In genomic region chr3:47577583-47578118, GRCh38 we compare ENCODE assay signal across 9 cellular contexts. TPM values are rescaled to one million over a fixed set of nuclear protein-coding genes. Genes with fewer than 3 reads are reported as not detected.
DNase-seq lines count a peak whose midpoint lies in the region; FAIRE-seq lines count a peak whose summit lies in the region.
"Had no signal": no experiment of that assay in that cellular context is flagged by ENCODE, and none has a peak within 500 bp of the region (broad histone marks: within the 10 kb centered on the region; RNA-seq: fewer than 3 reads in every experiment).

No MANE protein-coding gene starts in this region.

- H3K9me3 ChIP-seq in iPS DF 6.9 (ENCODE audit: control insufficient read depth, insufficient read depth, low read length) = no peaks in the 10 kb centered on the region
- no peaks in the 10 kb centered on the region for H3K9me3 ChIP-seq in small intestine (ENCODE audit: control insufficient read depth, low read depth)

- no peaks in the 10 kb centered on the region for H3K36me3 Mint-ChIP-seq in activated T-helper 2 cell treated with anti-CD3 and anti-CD28 coated beads, Interferon-gamma antibody, Interleukin-2, Interleukin-4, amounts not matched to agents 10 μg/mL and 5 μg/mL and 100 μg/mL, durations not matched to agents 14 hours and 24 hours and 36 hours (ENCODE audit: low read depth)

- H3K36me3 ChIP-seq in iPS DF 6.9 (ENCODE audit: control insufficient read depth, insufficient read depth, low read length) = no peaks in the 10 kb centered on the region
- no peaks in the 10 kb centered on the region for H3K36me3 ChIP-seq in small intestine (ENCODE audit: control insufficient read depth in 2 of 2, insufficient read depth in 2 of 2, low read length in 2 of 2)

- FAIRE-seq in small intestine (lab: Jason Lieb, UNC) = no peak
- FAIRE-seq: A204.1 had no signal

- H3K27me3 ChIP-seq in iPS DF 6.9 (ENCODE audit: control insufficient read depth, insufficient read depth, low read length) (peaks cover 10% of the 10 kb centered on the region; the same call in 1 of the 2 replicates), small intestine (ENCODE audit: control insufficient read depth in 2 of 2, insufficient read depth in 2 of 2, low read length in 2 of 2) (peaks cover 6 to 9% of the 10 kb centered on the region in 2 donors)

- H3K4me3 ChIP-seq in iPS DF 6.9 (ENCODE audit: low read length) (peak overlapping the region; percentile 58; the same call in 1 of the 2 replicates), small intestine (ENCODE audit: low read depth in 1 of 2, low read length in 2 of 2) (peak overlapping the region; percentile 47 to 83)

- H3K4me3 Mint-ChIP-seq in activated T-helper 2 cell treated with anti-CD3 and anti-CD28 coated beads, Interferon-gamma antibody, Interleukin-2, Interleukin-4, amounts not matched to agents 10 μg/mL and 5 μg/mL and 100 μg/mL, durations not matched to agents 14 hours and 24 hours and 36 hours (ENCODE audit: low read depth) = peak overlapping the region; percentile 67

- no peak overlapping the region for H3K27ac Mint-ChIP-seq in activated T-helper 2 cell treated with anti-CD3 and anti-CD28 coated beads, Interferon-gamma antibody, Interleukin-2, Interleukin-4, amounts not matched to agents 10 μg/mL and 5 μg/mL and 100 μg/mL, durations not matched to agents 14 hours and 24 hours and 36 hours

- no peaks in the 10 kb centered on the region for H3K9me3 Mint-ChIP-seq in activated T-helper 2 cell treated with anti-CD3 and anti-CD28 coated beads, Interferon-gamma antibody, Interleukin-2, Interleukin-4, amounts not matched to agents 10 μg/mL and 5 μg/mL and 100 μg/mL, durations not matched to agents 14 hours and 24 hours and 36 hours

- H3K4me1 Mint-ChIP-seq in activated T-helper 2 cell treated with anti-CD3 and anti-CD28 coated beads, Interferon-gamma antibody, Interleukin-2, Interleukin-4, amounts not matched to agents 10 μg/mL and 5 μg/mL and 100 μg/mL, durations not matched to agents 14 hours and 24 hours and 36 hours (ENCODE audit: low read depth) = no peaks in the 10 kb centered on the region

- H3K4me1 ChIP-seq in iPS DF 6.9 (ENCODE audit: control insufficient read depth, insufficient read depth, low read length) (no peaks in the 10 kb centered on the region; the same call in 1 of the 2 replicates), small intestine (ENCODE audit: control insufficient read depth in 2 of 2, insufficient read depth in 1 of 2, low read depth in 1 of 2, low read length in 1 of 2) (no peaks in the 10 kb centered on the region)

- DNase-seq in DMS53 (lab: John Stamatoyannopoulos, UW) = peak; percentile 46
- DNase-seq in DMS53 treated with DMSO at 0.1 percent for 48 hours (lab: John Stamatoyannopoulos, UW; ENCODE audit: unreplicated experiment) = no peak
- no peak for DNase-seq in activated T-helper 2 cell treated with anti-CD3 and anti-CD28 coated beads, Interferon-gamma antibody, Interleukin-2, Interleukin-4, amounts not matched to agents 10 μg/mL and 5 μg/mL and 100 μg/mL, durations not matched to agents 14 hours and 24 hours and 36 hours (ENCODE audit: low spot score)
- DNase-seq in iPS DF 6.9 (ENCODE audit: low read depth, low spot score) = no peak
- DNase-seq in small intestine = no peak
- no peak for DNase-seq in cortex of kidney (lab: John Stamatoyannopoulos, UW)
- DNase-seq in globus pallidus (ENCODE audit: low spot score) = no peak
- no peak for DNase-seq in activated gamma-delta T cell treated with Interleukin-2 at 50 U/mL for 16 hours

- H3K27ac ChIP-seq in iPS DF 6.9 (ENCODE audit: low read length) = no peak overlapping the region
- no peak overlapping the region for H3K27ac ChIP-seq in small intestine (ENCODE audit: low read depth in 1 of 2, low read length in 1 of 2)

- WGBS in iPS DF 6.9 (ENCODE audit: insufficient coverage, insufficient read length) = no CpG with 5 or more reads among the region's 49 CpGs
- WGBS in small intestine, 3 donors = 4 to 5% (median 4%) methylated on average over 24 to 49 of the region's 49 CpGs

- peaks cover 34% of the 10 kb centered on the region for H3K27me3 Mint-ChIP-seq in activated T-helper 2 cell treated with anti-CD3 and anti-CD28 coated beads, Interferon-gamma antibody, Interleukin-2, Interleukin-4, amounts not matched to agents 10 μg/mL and 5 μg/mL and 100 μg/mL, durations not matched to agents 14 hours and 24 hours and 36 hours (ENCODE audit: low read depth)

- intact Hi-C loops in activated T-helper 2 cell treated with anti-CD3 and anti-CD28 coated beads, Interferon-gamma antibody, Interleukin-2, Interleukin-4, amounts not matched to agents 10 μg/mL and 5 μg/mL and 100 μg/mL, durations not matched to agents 14 hours and 24 hours and 36 hours (cut with micrococcal nuclease) = no loop called here

RNA-seq across cellular contexts. Expression of gene CSPG5, which starts 1.0 kb away (rescaled TPM):
- 1.1 and 1.7 TPM in 2 replicates for total RNA-seq in activated T-helper 2 cell treated with anti-CD3 and anti-CD28 coated beads, Interferon-gamma antibody, Interleukin-2, Interleukin-4, amounts not matched to agents 10 μg/mL and 5 μg/mL and 100 μg/mL, durations not matched to agents 14 hours and 24 hours and 36 hours
- under 1 TPM in 1 of 3 donors, not detected in 2; 0.64 TPM for polyA plus RNA-seq in small intestine
